In the genomic region with DNA sequence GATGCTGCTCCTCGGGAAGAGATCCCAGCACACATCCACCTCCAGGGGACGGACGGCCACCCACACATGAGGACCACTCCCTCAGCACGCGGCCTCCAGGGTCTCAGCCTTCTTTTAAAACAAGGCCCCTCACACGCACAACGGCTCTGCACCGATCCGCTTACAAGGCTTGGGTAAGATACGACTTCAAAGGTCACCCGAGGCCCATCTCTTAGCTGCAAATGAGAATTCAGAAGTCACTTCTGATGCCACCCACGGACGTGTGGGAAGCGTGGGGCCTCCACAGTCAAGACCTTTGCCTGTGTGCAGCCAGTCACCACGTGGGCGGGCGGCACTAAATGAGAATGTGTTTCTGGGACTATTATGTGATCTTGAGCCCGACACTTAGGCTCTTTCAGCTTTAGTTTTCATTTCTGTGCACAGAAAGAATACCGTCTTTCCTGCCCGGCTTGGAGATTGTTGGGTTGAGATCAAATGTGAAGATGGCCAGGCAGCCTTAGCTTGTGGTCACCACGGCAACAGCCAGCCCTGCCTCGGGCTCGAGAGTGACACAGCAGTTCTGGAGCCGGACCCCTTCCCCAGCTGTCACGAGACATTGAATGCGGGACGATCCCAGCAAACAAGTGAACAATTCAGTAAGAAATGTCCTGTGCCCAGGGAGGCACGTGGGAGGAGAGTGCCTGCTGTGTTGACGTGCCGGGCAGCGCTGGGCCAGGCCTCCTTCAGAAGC, we compare ENCODE assay signal across 11 cellular contexts.
DNase-seq lines count a peak whose midpoint lies in the region; ATAC-seq and TF ChIP-seq lines count a peak whose summit lies in the region.
"Had no signal": no experiment of that assay in that cellular context is flagged by ENCODE, and none has a peak within 500 bp of the region (broad histone marks: within the 10 kb centered on the region; RNA-seq: fewer than 3 reads in every experiment).

No MANE protein-coding gene starts in this region.

- intact Hi-C loops in activated naive CD4-positive, alpha-beta T cell treated with anti-CD3 and anti-CD28 coated beads for 36 hours (cut with micrococcal nuclease): no loop called here
- intact Hi-C loops in dorsolateral prefrontal cortex (cut with DNase I) (loop anchor here in 1 of 2 donors (5.0 kb wide), 1 partner anchor 62 kb away; no protein-coding TSS in a partner anchor), esophagus muscularis mucosa (cut with DNase I) (no loop called here)

- TF ChIP-seq POLR2A in esophagus muscularis mucosa (IDR thresholded peaks at IDR 0.05; ENCODE audit: low read depth): no peak

- ATAC-seq in HG02798 (IDR thresholded peaks at IDR 0.05; ENCODE audit: poor library complexity, unreplicated experiment): no peak

- H3K9me3 ChIP-seq in esophagus muscularis mucosa: no peaks in the 10 kb centered on the region

- peaks cover 13 to 87% (median 63%) of the 10 kb centered on the region in 4 donors for H3K36me3 ChIP-seq in esophagus muscularis mucosa

- no peak for TF ChIP-seq EP300 in esophagus muscularis mucosa (IDR thresholded peaks at IDR 0.05)

- peaks cover 16% of the 10 kb centered on the region for H3K4me1 Mint-ChIP-seq in activated naive CD4-positive, alpha-beta T cell treated with anti-CD3 and anti-CD28 coated beads for 36 hours (ENCODE audit: low read depth)
- H3K4me1 Mint-ChIP-seq in activated naive CD4-positive, alpha-beta T cell treated with anti-CD3 and anti-CD28 coated beads, Interleukin-2, amount 10 ng/mL, durations not matched to agents 7 days and 5 days: no peaks in the 10 kb centered on the region
- H3K4me1 Mint-ChIP-seq: activated B cell treated with CpG ODN at 0.5 μM for 24 hours had no signal

- peak overlapping the region in 56 of 59 donors; percentile 5 to 89 (median 72) for H3K27ac ChIP-seq in dorsolateral prefrontal cortex
- peak overlapping the region; percentile 77 for H3K27ac ChIP-seq in temporal lobe (ENCODE audit: low read depth, low read length)
- H3K27ac ChIP-seq in esophagus muscularis mucosa (replicated peaks in 1 of 4): no peak overlapping the region
- H3K27ac ChIP-seq: parathyroid adenoma had no signal

- TF ChIP-seq CTCF in dorsolateral prefrontal cortex (IDR thresholded peaks at IDR 0.05 in 54 of 56, conservative IDR thresholded peaks at IDR 0.05 in 2 of 56; ENCODE audit: low read depth in 1 of 56, partially characterized antibody in 56 of 56): no peak
- TF ChIP-seq CTCF in esophagus muscularis mucosa (IDR thresholded peaks at IDR 0.05): no peak

- H3K36me3 Mint-ChIP-seq in activated naive CD4-positive, alpha-beta T cell treated with anti-CD3 and anti-CD28 coated beads for 36 hours (ENCODE audit: low read depth): peaks cover 1% of the 10 kb centered on the region
- peaks cover under 1% of the 10 kb centered on the region for H3K36me3 Mint-ChIP-seq in activated naive CD4-positive, alpha-beta T cell treated with anti-CD3 and anti-CD28 coated beads, Interleukin-2, amount 10 ng/mL, durations not matched to agents 7 days and 5 days

- 94% methylated on average over 19 of the region's 31 CpGs for WGBS in esophagus muscularis mucosa

- no peak overlapping the region for H3K27ac Mint-ChIP-seq in activated naive CD4-positive, alpha-beta T cell treated with anti-CD3 and anti-CD28 coated beads for 36 hours
- no peak overlapping the region for H3K27ac Mint-ChIP-seq in activated naive CD4-positive, alpha-beta T cell treated with anti-CD3 and anti-CD28 coated beads, Interleukin-2, amount 10 ng/mL, durations not matched to agents 7 days and 5 days
- H3K27ac Mint-ChIP-seq: activated B cell treated with CpG ODN at 0.5 μM for 24 hours had no signal

- peaks cover 0 to 9% (median 0%) of the 10 kb centered on the region in 4 donors for H3K4me1 ChIP-seq in esophagus muscularis mucosa
- H3K4me1 ChIP-seq: parathyroid adenoma had no signal

- no peaks in the 10 kb centered on the region for H3K27me3 Mint-ChIP-seq in activated naive CD4-positive, alpha-beta T cell treated with anti-CD3 and anti-CD28 coated beads for 36 hours (ENCODE audit: low read depth)
- no peaks in the 10 kb centered on the region for H3K27me3 Mint-ChIP-seq in activated naive CD4-positive, alpha-beta T cell treated with anti-CD3 and anti-CD28 coated beads, Interleukin-2, amount 10 ng/mL, durations not matched to agents 7 days and 5 days
- H3K27me3 Mint-ChIP-seq: activated B cell treated with CpG ODN at 0.5 μM for 24 hours had no signal

- no peaks in the 10 kb centered on the region for H3K27me3 ChIP-seq in dorsolateral prefrontal cortex
- no peaks in the 10 kb centered on the region for H3K27me3 ChIP-seq in esophagus muscularis mucosa

- no peaks in the 10 kb centered on the region for H3K9me3 Mint-ChIP-seq in activated naive CD4-positive, alpha-beta T cell treated with anti-CD3 and anti-CD28 coated beads for 36 hours
- no peaks in the 10 kb centered on the region for H3K9me3 Mint-ChIP-seq in activated naive CD4-positive, alpha-beta T cell treated with anti-CD3 and anti-CD28 coated beads, Interleukin-2, amount 10 ng/mL, durations not matched to agents 7 days and 5 days
- H3K9me3 Mint-ChIP-seq: activated B cell treated with CpG ODN at 0.5 μM for 24 hours had no signal

- CTCF ChIA-PET in activated naive CD4-positive, alpha-beta T cell treated with anti-CD3 and anti-CD28 coated beads for 36 hours (lab: Charles Lee): no interaction called here
- CTCF ChIA-PET in activated naive CD4-positive, alpha-beta T cell treated with anti-CD3 and anti-CD28 coated beads, Interleukin-2, amount 10 ng/mL, durations not matched to agents 7 days and 5 days (lab: Charles Lee): no interaction called here

- H3K4me3 Mint-ChIP-seq in activated naive CD4-positive, alpha-beta T cell treated with anti-CD3 and anti-CD28 coated beads for 36 hours: no peak overlapping the region
- H3K4me3 Mint-ChIP-seq in activated naive CD4-positive, alpha-beta T cell treated with anti-CD3 and anti-CD28 coated beads, Interleukin-2, amount 10 ng/mL, durations not matched to agents 7 days and 5 days: no peak overlapping the region
- H3K4me3 Mint-ChIP-seq: activated B cell treated with CpG ODN at 0.5 μM for 24 hours had no signal

- H3K4me3 ChIP-seq in dorsolateral prefrontal cortex (peak overlapping the region in 2 of 59 donors; percentile 3 to 11), esophagus muscularis mucosa (no peak overlapping the region)

- peak; percentile 28 for DNase-seq in activated naive CD4-positive, alpha-beta T cell treated with anti-CD3 and anti-CD28 coated beads for 36 hours
- DNase-seq in activated naive CD4-positive, alpha-beta T cell treated with anti-CD3 and anti-CD28 coated beads, Interleukin-2, amount 10 ng/mL, durations not matched to agents 7 days and 5 days: no peak
- DNase-seq in dorsolateral prefrontal cortex: peak in 9 of 10 donors; percentile 57 to 79 (median 72)
- DNase-seq in retina: peak; percentile 56
- no peak for DNase-seq in esophagus muscularis mucosa (ENCODE audit: extremely low spot score)
- DNase-seq in NCI-H1105 treated with DMSO at 0.1 percent for 48 hours (lab: John Stamatoyannopoulos, UW): no peak
- DNase-seq: activated B cell treated with CpG ODN at 0.5 μM for 24 hours, kidney glomerular epithelial cell had no signal

Comparison
In these comparisons a context has a peak if more than half of its experiments do, and no peak if none do; other contexts are left out.
1. DNase-seq: peak in activated naive CD4-positive, alpha-beta T cell treated with anti-CD3 and anti-CD28 coated beads for 36 hours (single experiment), dorsolateral prefrontal cortex (9 of 10) and retina (single experiment); none in activated naive CD4-positive, alpha-beta T cell treated with anti-CD3 and anti-CD28 coated beads, Interleukin-2, amount 10 ng/mL, durations not matched to agents 7 days and 5 days (single experiment), esophagus muscularis mucosa (single experiment) and NCI-H1105 treated with DMSO at 0.1 percent for 48 hours (single experiment).
2. H3K27ac ChIP-seq: peak in dorsolateral prefrontal cortex (56 of 59) and temporal lobe (single experiment); none in esophagus muscularis mucosa (0 of 4).